12 cellular contexts compared by ENCODE assay signal in genomic region chr14:22497671-22498093, GRCh38.
DNase-seq lines count a peak whose midpoint lies in the region; ATAC-seq, FAIRE-seq and TF ChIP-seq lines count a peak whose summit lies in the region.
"Had no signal": no experiment of that assay in that cellular context is flagged by ENCODE, and none has a peak within 500 bp of the region (broad histone marks: within the 10 kb centered on the region; RNA-seq: fewer than 3 reads in every experiment).

No MANE protein-coding gene starts in this region.

- peaks cover 9 to 90% (median 21%) of the 10 kb centered on the region in 4 donors for H3K4me1 Mint-ChIP-seq in CD4-positive, alpha-beta memory T cell
- H3K4me1 Mint-ChIP-seq in activated CD8-positive, alpha-beta T cell treated with anti-CD3 and anti-CD28 coated beads for 36 hours (ENCODE audit: low read depth) = peaks cover 5% of the 10 kb centered on the region
- peaks cover 38% of the 10 kb centered on the region for H3K4me1 Mint-ChIP-seq in memory B cell
- peaks cover 28% of the 10 kb centered on the region for H3K4me1 Mint-ChIP-seq in endodermal cell

- no peak for TF ChIP-seq POLR2A in GM12891 (IDR thresholded peaks at IDR 0.05; ENCODE audit: low read depth, low read length)

- H3K9me3 Mint-ChIP-seq in CD4-positive, alpha-beta memory T cell = no peaks in the 10 kb centered on the region
- no peaks in the 10 kb centered on the region for H3K9me3 Mint-ChIP-seq in activated CD8-positive, alpha-beta T cell treated with anti-CD3 and anti-CD28 coated beads for 36 hours
- H3K9me3 Mint-ChIP-seq in memory B cell (no peaks in the 10 kb centered on the region), endodermal cell (no peaks in the 10 kb centered on the region)

- H3K27me3 Mint-ChIP-seq in CD4-positive, alpha-beta memory T cell = no peaks in the 10 kb centered on the region
- no peaks in the 10 kb centered on the region for H3K27me3 Mint-ChIP-seq in activated CD8-positive, alpha-beta T cell treated with anti-CD3 and anti-CD28 coated beads for 36 hours
- H3K27me3 Mint-ChIP-seq in memory B cell = peaks cover 3% of the 10 kb centered on the region
- no peaks in the 10 kb centered on the region for H3K27me3 Mint-ChIP-seq in endodermal cell (ENCODE audit: insufficient read depth)

- no peak for DNase-seq in CD4-positive, alpha-beta memory T cell
- no peak for DNase-seq in GM12891 (ENCODE audit: insufficient read length, low spot score)
- no peak for DNase-seq in activated CD8-positive, alpha-beta T cell treated with anti-CD3 and anti-CD28 coated beads for 36 hours
- DNase-seq in memory B cell (ENCODE audit: low spot score in 2 of 2) = no peak
- no peak for DNase-seq in endodermal cell
- no peak for DNase-seq in hippocampal formation (lab: John Stamatoyannopoulos, UW)
- DNase-seq in osteoblast (ENCODE audit: insufficient read length, low spot score, missing footprints) = no peak
- DNase-seq: Caco-2, NCI-H1417, NCI-H524 had no signal

- POLR2A ChIA-PET in CD4-positive, alpha-beta memory T cell (lab: Charles Lee; ENCODE audit: partially characterized antibody) = interaction anchor here (0.6 to 42.8 kb wide), 11 partner anchors 3 to 500 kb away, joined by 3 to 1528 read pairs (median 73); no protein-coding TSS in a partner anchor
- POLR2A ChIA-PET in activated CD8-positive, alpha-beta T cell treated with anti-CD3 and anti-CD28 coated beads for 36 hours (lab: Charles Lee) = interaction anchor here (0.9 to 33.3 kb wide), 7 partner anchors 10 to 445 kb away, joined by 3 to 1006 read pairs (median 13); no protein-coding TSS in a partner anchor

- no peaks in the 10 kb centered on the region for H3K9me3 ChIP-seq in CD4-positive, alpha-beta memory T cell (ENCODE audit: control insufficient read depth in 1 of 2, low read length in 2 of 2)
- H3K9me3 ChIP-seq in endodermal cell (ENCODE audit: control insufficient read depth, low read length) = no peaks in the 10 kb centered on the region
- no peaks in the 10 kb centered on the region for H3K9me3 ChIP-seq in osteoblast (ENCODE audit: low read depth, low read length)
- H3K9me3 ChIP-seq: Caco-2, tibial nerve had no signal

- H3K4me3 Mint-ChIP-seq in CD4-positive, alpha-beta memory T cell = peak overlapping the region; percentile 86 to 96 (median 90)
- peak overlapping the region; percentile 82 for H3K4me3 Mint-ChIP-seq in activated CD8-positive, alpha-beta T cell treated with anti-CD3 and anti-CD28 coated beads for 36 hours
- H3K4me3 Mint-ChIP-seq in memory B cell (no peak overlapping the region), endodermal cell (no peak overlapping the region)

- CTCF ChIA-PET in CD4-positive, alpha-beta memory T cell (lab: Charles Lee; ENCODE audit: partially characterized antibody) = interaction anchor here (1.0 to 3.7 kb wide), 5 partner anchors 12 to 72 kb away, joined by 3 to 22 read pairs (median 4); no protein-coding TSS in a partner anchor
- CTCF ChIA-PET in activated CD8-positive, alpha-beta T cell treated with anti-CD3 and anti-CD28 coated beads for 36 hours (lab: Charles Lee) = interaction anchor here (1.0 to 1.7 kb wide), 3 partner anchors 10 to 72 kb away, joined by 3 to 5 read pairs (median 4); no protein-coding TSS in a partner anchor

- no peaks in the 10 kb centered on the region for H3K79me2 ChIP-seq in osteoblast (ENCODE audit: insufficient read depth, low read length)

- H3K36me3 Mint-ChIP-seq in CD4-positive, alpha-beta memory T cell = peaks cover 65 to 80% of the 10 kb centered on the region in 2 donors
- peaks cover 99% of the 10 kb centered on the region for H3K36me3 Mint-ChIP-seq in activated CD8-positive, alpha-beta T cell treated with anti-CD3 and anti-CD28 coated beads for 36 hours (ENCODE audit: low read depth)
- H3K36me3 Mint-ChIP-seq in memory B cell (no peaks in the 10 kb centered on the region), endodermal cell (ENCODE audit: low read depth) (no peaks in the 10 kb centered on the region)

- H3K27me3 ChIP-seq in CD4-positive, alpha-beta memory T cell (ENCODE audit: insufficient read depth, low read length) = no peaks in the 10 kb centered on the region
- no peaks in the 10 kb centered on the region for H3K27me3 ChIP-seq in endodermal cell (ENCODE audit: control insufficient read depth, insufficient read depth, low read length, poor library complexity, severe bottlenecking)
- H3K27me3 ChIP-seq in osteoblast (ENCODE audit: insufficient read depth, low read length) = peaks cover 18% of the 10 kb centered on the region
- H3K27me3 ChIP-seq: tibial nerve had no signal

- ATAC-seq in activated CD8-positive, alpha-beta T cell treated with anti-CD3 and anti-CD28 coated beads for 36 hours = no peak
- ATAC-seq in memory B cell (ENCODE audit: low read depth) (no peak), GM21737 (IDR thresholded peaks at IDR 0.05; ENCODE audit: unreplicated experiment) (no peak)

- peak overlapping the region; percentile 67 for H3K27ac ChIP-seq in CD4-positive, alpha-beta memory T cell (ENCODE audit: low read depth, low read length)
- H3K27ac ChIP-seq in endodermal cell (ENCODE audit: low read depth, low read length) = no peak overlapping the region
- no peak overlapping the region for H3K27ac ChIP-seq in osteoblast (ENCODE audit: low read depth, low read length)
- H3K27ac ChIP-seq: tibial nerve had no signal

- intact Hi-C loops in CD4-positive, alpha-beta memory T cell (cut with micrococcal nuclease) = loop anchor here (2.0 to 10.0 kb wide), 3 partner anchors 59 to 580 kb away; no protein-coding TSS in a partner anchor
- intact Hi-C loops in activated CD8-positive, alpha-beta T cell treated with anti-CD3 and anti-CD28 coated beads for 36 hours (cut with micrococcal nuclease) = no loop called here

- 84 to 93% methylated on average over 5 of the region's 5 CpGs for WGBS in endodermal cell (ENCODE audit: insufficient coverage in 1 of 2, insufficient read length in 1 of 2), 2 experiments

- H3K27ac Mint-ChIP-seq in CD4-positive, alpha-beta memory T cell = peak overlapping the region; percentile 90 to 100 (median 95)
- peak overlapping the region; percentile 92 for H3K27ac Mint-ChIP-seq in activated CD8-positive, alpha-beta T cell treated with anti-CD3 and anti-CD28 coated beads for 36 hours
- peak overlapping the region; percentile 96 for H3K27ac Mint-ChIP-seq in memory B cell
- no peak overlapping the region for H3K27ac Mint-ChIP-seq in endodermal cell

- H3K9ac ChIP-seq in endodermal cell (ENCODE audit: extremely low read depth, low read length, poor library complexity, severe bottlenecking) = no peak overlapping the region

- peak overlapping the region; percentile 42 to 56 for H3K4me3 ChIP-seq in CD4-positive, alpha-beta memory T cell (ENCODE audit: low read length in 2 of 2)
- H3K4me3 ChIP-seq in endodermal cell (ENCODE audit: low read length) = no peak overlapping the region
- no peak overlapping the region for H3K4me3 ChIP-seq in osteoblast (ENCODE audit: insufficient read depth, low read length)
- H3K4me3 ChIP-seq: tibial nerve had no signal

- no peaks in the 10 kb centered on the region for H4K20me1 ChIP-seq in osteoblast (ENCODE audit: insufficient read depth, low read length)

- no peak overlapping the region for H2AFZ ChIP-seq in osteoblast (ENCODE audit: low read length)

- TF ChIP-seq CTCF in activated CD8-positive, alpha-beta T cell treated with anti-CD3 and anti-CD28 coated beads for 36 hours (IDR thresholded peaks at IDR 0.05) = no peak
- TF ChIP-seq CTCF in endodermal cell (conservative IDR thresholded peaks at IDR 0.05) (no peak), osteoblast (IDR thresholded peaks at IDR 0.05; ENCODE audit: extremely low read depth, low read depth, low read length) (no peak)

- FAIRE-seq in GM12891 (lab: Jason Lieb, UNC) = peak; percentile 68

- peaks cover 9% of the 10 kb centered on the region for H3K36me3 ChIP-seq in CD4-positive, alpha-beta memory T cell (ENCODE audit: insufficient read depth, low read length)
- H3K36me3 ChIP-seq in endodermal cell (ENCODE audit: control insufficient read depth, insufficient read depth, low read length) (no peaks in the 10 kb centered on the region), osteoblast (ENCODE audit: insufficient read depth, low read length) (no peaks in the 10 kb centered on the region)
- H3K36me3 ChIP-seq: tibial nerve had no signal

- H3K4me1 ChIP-seq in CD4-positive, alpha-beta memory T cell (ENCODE audit: insufficient read depth, low read length) = peaks cover 42% of the 10 kb centered on the region
- H3K4me1 ChIP-seq in endodermal cell (ENCODE audit: control insufficient read depth, insufficient read depth, low read length) (peaks cover 4% of the 10 kb centered on the region), osteoblast (ENCODE audit: insufficient read depth, low read length) (no peaks in the 10 kb centered on the region)

- no peak overlapping the region for H3K4me2 ChIP-seq in osteoblast (ENCODE audit: insufficient read depth, low read length)

TF ChIP-seq in GM12891, 5 proteins besides CTCF, POLR2A, EP300 and RAD21:
- TF ChIP-seq POLR2AphosphoS5 (IDR thresholded peaks at IDR 0.05; ENCODE audit: low read depth, low read length) = no peak
- TF ChIP-seq PAX5 (IDR thresholded peaks at IDR 0.05; ENCODE audit: insufficient read depth, low read length, severe bottlenecking) = no peak
- no peak for TF ChIP-seq POU2F2 (IDR thresholded peaks at IDR 0.05; ENCODE audit: low read depth, low read length)

Comparison
In these comparisons a context has a peak if more than half of its experiments do, and no peak if none do; other contexts are left out.
1. H3K4me3 ChIP-seq: peak in CD4-positive, alpha-beta memory T cell (2 of 2); none in endodermal cell (single experiment) and osteoblast (single experiment).
2. H3K4me3 Mint-ChIP-seq: peak in CD4-positive, alpha-beta memory T cell (8 of 8) and activated CD8-positive, alpha-beta T cell treated with anti-CD3 and anti-CD28 coated beads for 36 hours (single experiment); none in memory B cell (single experiment) and endodermal cell (single experiment).